Comparison of ENCODE assay signal across 17 cellular contexts in the genomic region with DNA sequence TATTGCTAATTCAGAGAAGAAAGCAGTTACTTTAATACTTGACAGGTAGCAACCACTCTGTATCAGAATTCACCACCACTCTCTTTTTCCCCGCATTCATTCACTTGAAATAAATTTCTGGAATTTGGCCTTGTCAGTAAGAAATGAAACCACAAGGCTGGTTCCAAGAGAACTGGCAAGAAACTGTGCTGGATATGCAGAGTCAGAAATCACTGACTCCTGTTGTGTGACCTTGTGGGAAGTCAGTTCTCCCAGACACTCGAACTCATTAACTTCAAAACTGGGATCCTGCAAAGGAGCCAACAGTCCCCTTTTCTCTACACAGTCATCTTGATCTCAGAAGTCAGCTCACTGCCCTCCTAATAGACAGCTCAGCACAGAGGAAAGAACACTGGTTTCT.
"Had no signal": no experiment of that assay in that cellular context is flagged by ENCODE, and none has a peak within 500 bp of the region (broad histone marks: within the 10 kb centered on the region; RNA-seq: fewer than 3 reads in every experiment).

No MANE protein-coding gene starts in this region.

- H3K27ac Mint-ChIP-seq: activated CD4-positive, alpha-beta T cell treated with anti-CD3 and anti-CD28 coated beads, Interleukin-2, amount 10 ng/mL, durations not matched to agents 7 days and 5 days; activated naive CD8-positive, alpha-beta T cell treated with anti-CD3 and anti-CD28 coated beads for 36 hours; activated T-helper 1 cell treated with anti-CD3 and anti-CD28 coated beads, Interleukin-12 subunit alpha, Interleukin-12 subunit beta, Interleukin-2, Interleukin-4 antibody, amounts not matched to agents 30 ng/mL and 10 ng/mL and 1 ng/mL, durations not matched to agents 14 hours and 24 hours and 36 hours; natural killer cell treated with Interleukin-12 subunit alpha and Interleukin-12 subunit beta and Interleukin-15 and Interleukin-18, amount 100 ng/mL, for 72 hours had no signal

- H3K36me3 ChIP-seq: cardiac muscle cell, esophagus squamous epithelium, thoracic aorta, upper lobe of right lung had no signal

- H3K36me3 Mint-ChIP-seq: activated naive CD8-positive, alpha-beta T cell treated with anti-CD3 and anti-CD28 coated beads for 36 hours; natural killer cell treated with Interleukin-12 subunit alpha and Interleukin-12 subunit beta and Interleukin-15 and Interleukin-18, amount 100 ng/mL, for 72 hours had no signal

- H3K4me3 ChIP-seq: cardiac muscle cell, coronary artery, esophagus squamous epithelium, thoracic aorta, upper lobe of right lung had no signal

- H3K4me1 ChIP-seq: esophagus squamous epithelium, upper lobe of right lung had no signal

- H3K27me3 ChIP-seq: cardiac muscle cell, esophagus squamous epithelium, upper lobe of right lung had no signal

- FAIRE-seq: kidney had no signal

- ATAC-seq: natural killer cell treated with Interleukin-12 subunit alpha and Interleukin-12 subunit beta and Interleukin-15 and Interleukin-18, amount 100 ng/mL, for 72 hours; upper lobe of right lung had no signal

- H3K27ac ChIP-seq: cardiac muscle cell, coronary artery, esophagus squamous epithelium, thoracic aorta, upper lobe of right lung had no signal

- DNase-seq: activated CD4-positive, alpha-beta T cell treated with anti-CD3 and anti-CD28 coated beads, Interleukin-2, amount 10 ng/mL, durations not matched to agents 7 days and 5 days; activated CD4-positive, CD25-positive, alpha-beta regulatory T cell; activated naive CD8-positive, alpha-beta T cell treated with anti-CD3 and anti-CD28 coated beads for 36 hours; anterior cingulate cortex; effector CD4-positive, alpha-beta T cell; esophagus squamous epithelium; hippocampal formation; kidney; stimulated activated CD4-positive, alpha-beta T cell treated with anti-CD3 and anti-CD28 coated beads, Interleukin-12 subunit alpha, Interleukin-12 subunit beta, amount 100 ng/mL, for 4 hours; stimulated activated CD4-positive, alpha-beta T cell treated with anti-CD3 and anti-CD28 coated beads, Interleukin-2, amount 100 ng/mL, for 24 hours; SW 1271; upper lobe of right lung had no signal

- H3K4me1 Mint-ChIP-seq: activated CD4-positive, alpha-beta T cell treated with anti-CD3 and anti-CD28 coated beads, Interleukin-2, amount 10 ng/mL, durations not matched to agents 7 days and 5 days; activated naive CD8-positive, alpha-beta T cell treated with anti-CD3 and anti-CD28 coated beads for 36 hours had no signal

- H3K9me3 ChIP-seq: esophagus squamous epithelium, thoracic aorta, upper lobe of right lung had no signal

- H3K9me3 Mint-ChIP-seq: activated T-helper 1 cell treated with anti-CD3 and anti-CD28 coated beads, Interleukin-12 subunit alpha, Interleukin-12 subunit beta, Interleukin-2, Interleukin-4 antibody, amounts not matched to agents 30 ng/mL and 10 ng/mL and 1 ng/mL, durations not matched to agents 14 hours and 24 hours and 36 hours had no signal

- H3K4me3 Mint-ChIP-seq: activated CD4-positive, alpha-beta T cell treated with anti-CD3 and anti-CD28 coated beads, Interleukin-2, amount 10 ng/mL, durations not matched to agents 7 days and 5 days; activated naive CD8-positive, alpha-beta T cell treated with anti-CD3 and anti-CD28 coated beads for 36 hours; activated T-helper 1 cell treated with anti-CD3 and anti-CD28 coated beads, Interleukin-12 subunit alpha, Interleukin-12 subunit beta, Interleukin-2, Interleukin-4 antibody, amounts not matched to agents 30 ng/mL and 10 ng/mL and 1 ng/mL, durations not matched to agents 14 hours and 24 hours and 36 hours; natural killer cell treated with Interleukin-12 subunit alpha and Interleukin-12 subunit beta and Interleukin-15 and Interleukin-18, amount 100 ng/mL, for 72 hours had no signal

- H3K27me3 Mint-ChIP-seq: activated CD4-positive, alpha-beta T cell treated with anti-CD3 and anti-CD28 coated beads, Interleukin-2, amount 10 ng/mL, durations not matched to agents 7 days and 5 days; activated naive CD8-positive, alpha-beta T cell treated with anti-CD3 and anti-CD28 coated beads for 36 hours; natural killer cell treated with Interleukin-12 subunit alpha and Interleukin-12 subunit beta and Interleukin-15 and Interleukin-18, amount 100 ng/mL, for 72 hours had no signal
